Comparison of ENCODE assay signal across 19 cellular contexts in the genomic region with DNA sequence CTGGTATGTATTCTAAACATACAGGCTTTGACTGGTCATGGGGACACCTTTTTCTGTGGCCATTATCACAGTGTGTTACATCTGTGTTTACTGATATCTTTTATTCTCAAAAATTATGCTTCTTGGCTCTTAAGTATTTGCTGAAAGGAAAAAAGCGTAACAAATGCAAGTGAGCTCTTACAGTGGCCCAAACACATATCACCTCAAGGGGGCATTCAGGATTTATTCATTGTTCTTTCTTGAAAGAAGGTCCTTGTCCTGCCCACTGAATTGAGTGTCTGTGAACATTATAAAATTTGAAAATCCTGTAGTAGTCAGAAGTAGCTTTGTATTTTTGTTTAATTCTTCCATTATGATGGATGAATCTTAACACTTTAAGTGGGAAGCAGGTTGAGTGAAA. TPM values are rescaled to one million over a fixed set of nuclear protein-coding genes. Genes with fewer than 3 reads are reported as not detected.
DNase-seq lines count a peak whose midpoint lies in the region; ATAC-seq and TF ChIP-seq lines count a peak whose summit lies in the region.
"Had no signal": no experiment of that assay in that cellular context is flagged by ENCODE, and none has a peak within 500 bp of the region (broad histone marks: within the 10 kb centered on the region; RNA-seq: fewer than 3 reads in every experiment).

No MANE protein-coding gene starts in this region.

- POLR2A ChIA-PET in AG04450 (lab: Yijun Ruan, JAX) (no interaction called here), Panc1 (lab: Charles Lee) (no interaction called here)

- H3K27ac ChIP-seq in AG04450 (ENCODE audit: low read depth, low read length), result no peak overlapping the region
- H3K27ac ChIP-seq in Panc1 (ENCODE audit: low read length), result no peak overlapping the region
- H3K27ac ChIP-seq: BLaER1, body of pancreas, KMS-11, psoas muscle, uterus had no signal

- DNase-seq in AG04450 (ENCODE audit: low read depth, low spot score) (no peak), HT-29 (ENCODE audit: low spot score) (peak; percentile 9), Panc1 (ENCODE audit: low read depth, low spot score) (no peak), foreskin melanocyte (peak; percentile 19), DMS153 treated with DMSO at 0.1 percent for 48 hours (lab: John Stamatoyannopoulos, UW; ENCODE audit: unreplicated experiment) (no peak)
- DNase-seq: activated CD4-positive, alpha-beta T cell treated with anti-CD3 and anti-CD28 coated beads, Interleukin-2, amount 50 U/mL, for 48 hours; body of pancreas; effector CD8-positive, alpha-beta T cell; kidney; psoas muscle; SHP77; stimulated activated CD4-positive, alpha-beta T cell treated with anti-CD3 and anti-CD28 coated beads, Interleukin-2, amount 100 ng/mL, for 48 hours; uterus had no signal

- H3K36me3 ChIP-seq in Panc1 (ENCODE audit: control insufficient read depth, insufficient read depth, low read length), result no peaks in the 10 kb centered on the region
- H3K36me3 ChIP-seq: BLaER1, uterus had no signal

- in situ Hi-C loops in Panc1 (cut with HindIII; ENCODE audit: low pct_unique_long_range_greater_than_20kb, low sequenced_read_pairs), result no loop called here

- CTCF ChIA-PET in AG04450 (lab: Charles Lee) (interaction anchor here (0.6 kb wide), 1 partner anchor 397 kb away, joined by 4 read pairs; no protein-coding TSS in a partner anchor), Panc1 (lab: Charles Lee) (interaction anchor here (0.7 kb wide), 1 partner anchor 261 kb away, joined by 3 read pairs; no protein-coding TSS in a partner anchor)

- H3K9me3 ChIP-seq in AG04450 (ENCODE audit: control insufficient read depth, insufficient read depth, low read length), result no peaks in the 10 kb centered on the region
- no peaks in the 10 kb centered on the region for H3K9me3 ChIP-seq in Panc1 (ENCODE audit: control insufficient read depth, insufficient read depth, low read depth, low read length)
- H3K9me3 ChIP-seq: BLaER1, body of pancreas, psoas muscle, uterus had no signal

- peak; percentile 18; the same call in 1 of the 2 replicates for TF ChIP-seq CTCF in AG04450 (IDR thresholded peaks at IDR 0.05; ENCODE audit: low read depth, low read length)
- peak; percentile 25; the same call in 1 of the 2 replicates for TF ChIP-seq CTCF in Panc1 (IDR thresholded peaks at IDR 0.05)

- intact Hi-C loops in Panc1 (cut with micrococcal nuclease; ENCODE audit: unreplicated experiment), result no loop called here

- H3K4me3 ChIP-seq in AG04450 (ENCODE audit: low read depth, low read length) (no peak overlapping the region), Panc1 (ENCODE audit: low read depth in 2 of 2, low read length in 2 of 2) (no peak overlapping the region)
- H3K4me3 ChIP-seq: BLaER1, body of pancreas, psoas muscle, uterus had no signal

- H3K27me3 ChIP-seq in AG04450 (ENCODE audit: control insufficient read depth, insufficient read depth, low read length) (no peaks in the 10 kb centered on the region), Panc1 (ENCODE audit: control insufficient read depth, insufficient read depth, low read length) (no peaks in the 10 kb centered on the region)
- H3K27me3 ChIP-seq: BLaER1, body of pancreas, uterus had no signal

- ATAC-seq in Panc1 (no peak), HG03139 (IDR thresholded peaks at IDR 0.05; ENCODE audit: unreplicated experiment) (no peak), GM21528 (IDR thresholded peaks at IDR 0.05; ENCODE audit: low FRiP score, unreplicated experiment) (no peak), HG02852 (IDR thresholded peaks at IDR 0.05; ENCODE audit: unreplicated experiment) (no peak)
- ATAC-seq: body of pancreas; psoas muscle; stimulated activated memory B cell treated with anti-CD40 and anti-IgM and Interleukin-4, amounts not matched to agents 10 μg/mL and 1 μg/mL and 100 μg/mL, for 72 hours had no signal

- BruUV-seq in Panc1 (replicated peaks; lab: Mats Ljungman, UMichigan), result no TSS peak

- no peaks in the 10 kb centered on the region for H3K4me1 ChIP-seq in Panc1 (ENCODE audit: control insufficient read depth, insufficient read depth, low read length)
- H3K4me1 ChIP-seq: BLaER1, body of pancreas, psoas muscle, uterus had no signal

RNA-seq across cellular contexts. Expression of a gene that starts 50.0 kb away (rescaled TPM):
- polyA plus RNA-seq in AG04450 (2011; rRNA removed), result 0.38 and 0.62 TPM in 2 replicates
- polyA minus RNA-seq in AG04450 (2011; rRNA and poly(A)+ RNA removed), result 1.1 and 1.4 TPM in 2 replicates
- total RNA-seq in HT-29 (2014; rRNA removed; shearing (Covaris generic)), result not detected in 2 replicates
- 0.26 TPM for total RNA-seq in Panc1 (2021; ENCODE audit: unreplicated experiment)
- polyA plus RNA-seq in Panc1 (2012; ENCODE audit: insufficient read length), result 0.05 TPM

Comparison
In these comparisons a context has a peak if more than half of its experiments do, and no peak if none do; other contexts are left out.
1. DNase-seq: peak in HT-29 (single experiment) and foreskin melanocyte (single experiment); none in AG04450 (single experiment), Panc1 (single experiment) and DMS153 treated with DMSO at 0.1 percent for 48 hours (single experiment).